ENCODE assay signal across 32 cellular contexts in the genomic region with DNA sequence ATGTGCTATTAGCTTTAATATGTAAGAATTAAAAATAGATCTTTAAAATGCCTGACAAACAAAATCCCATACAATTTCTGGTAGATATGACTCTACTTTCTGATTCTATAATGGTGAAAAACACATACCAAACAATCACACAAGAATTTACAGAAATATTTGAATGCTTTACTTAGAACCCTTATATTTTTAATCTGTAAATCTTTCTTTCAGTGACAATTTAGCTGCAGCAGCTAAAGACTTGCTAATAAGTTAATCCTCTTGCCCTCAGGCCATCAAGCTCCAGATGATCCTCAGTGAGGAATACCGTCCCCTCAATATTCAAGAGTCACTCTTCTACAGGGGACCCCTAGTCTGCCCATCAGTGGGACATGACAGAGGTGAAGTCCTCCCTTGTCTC. TPM values are rescaled to one million over a fixed set of nuclear protein-coding genes. Genes with fewer than 3 reads are reported as not detected.
"Had no signal": no experiment of that assay in that cellular context is flagged by ENCODE, and none has a peak within 500 bp of the region (broad histone marks: within the 10 kb centered on the region; RNA-seq: fewer than 3 reads in every experiment).

No MANE protein-coding gene starts in this region.

- H3K4me1 ChIP-seq: ascending aorta, breast epithelium, colonic mucosa, esophagus squamous epithelium, gastroesophageal sphincter, heart right ventricle had no signal

- H3K9me3 Mint-ChIP-seq: activated CD4-positive, alpha-beta memory T cell treated with anti-CD3 and anti-CD28 coated beads for 36 hours; activated CD4-positive, alpha-beta T cell treated with anti-CD3 and anti-CD28 coated beads, Interleukin-2, amount 10 ng/mL, durations not matched to agents 24 days and 14 days; activated naive CD4-positive, alpha-beta T cell treated with anti-CD3 and anti-CD28 coated beads, Interleukin-2, amount 10 ng/mL, durations not matched to agents 7 days and 5 days; activated naive CD4-positive, alpha-beta T cell treated with anti-CD3 and anti-CD28 coated beads, Interleukin-2, amount 50 U/mL, for 72 hours; activated naive CD8-positive, alpha-beta T cell treated with anti-CD3 and anti-CD28 coated beads, Interleukin-2, amount 10 ng/mL, durations not matched to agents 7 days and 5 days; activated T-cell treated with anti-CD3 and anti-CD28 coated beads, Interleukin-2, amount 50 U/mL, for 24 hours; activated T-cell treated with anti-CD3 and anti-CD28 coated beads, Interleukin-2, amount 50 U/mL, for 72 hours; brain had no signal

- H3K27me3 ChIP-seq: ascending aorta, breast epithelium, cardiac muscle cell, colonic mucosa, esophagus squamous epithelium, gastroesophageal sphincter, heart right ventricle had no signal

- H3K27me3 Mint-ChIP-seq: activated CD4-positive, alpha-beta memory T cell treated with anti-CD3 and anti-CD28 coated beads for 36 hours; activated CD4-positive, alpha-beta T cell treated with anti-CD3 and anti-CD28 coated beads for 36 hours; activated CD4-positive, alpha-beta T cell treated with anti-CD3 and anti-CD28 coated beads, Interleukin-2, amount 10 ng/mL, durations not matched to agents 24 days and 14 days; activated naive CD4-positive, alpha-beta T cell treated with anti-CD3 and anti-CD28 coated beads, Interleukin-2, amount 10 ng/mL, durations not matched to agents 7 days and 5 days; activated naive CD8-positive, alpha-beta T cell treated with anti-CD3 and anti-CD28 coated beads, Interleukin-2, amount 10 ng/mL, durations not matched to agents 7 days and 5 days; activated T-cell treated with anti-CD3 and anti-CD28 coated beads, Interleukin-2, amount 50 U/mL, for 24 hours; brain had no signal

- H3K27ac ChIP-seq: ascending aorta, breast epithelium, cardiac muscle cell, colonic mucosa, epithelial cell of prostate, esophagus squamous epithelium, gastroesophageal sphincter, heart right ventricle, VCaP had no signal

- H3K4me3 Mint-ChIP-seq: activated CD4-positive, alpha-beta memory T cell treated with anti-CD3 and anti-CD28 coated beads for 36 hours; activated CD4-positive, alpha-beta T cell treated with anti-CD3 and anti-CD28 coated beads for 36 hours; activated CD4-positive, alpha-beta T cell treated with anti-CD3 and anti-CD28 coated beads, Interleukin-2, amount 10 ng/mL, durations not matched to agents 24 days and 14 days; activated naive CD4-positive, alpha-beta T cell treated with anti-CD3 and anti-CD28 coated beads, Interleukin-2, amount 10 ng/mL, durations not matched to agents 7 days and 5 days; activated naive CD8-positive, alpha-beta T cell treated with anti-CD3 and anti-CD28 coated beads, Interleukin-2, amount 10 ng/mL, durations not matched to agents 7 days and 5 days; activated T-cell treated with anti-CD3 and anti-CD28 coated beads, Interleukin-2, amount 50 U/mL, for 24 hours; activated T-cell treated with anti-CD3 and anti-CD28 coated beads, Interleukin-2, amount 50 U/mL, for 72 hours; brain had no signal

- H3K36me3 ChIP-seq: breast epithelium, cardiac muscle cell, colonic mucosa had no signal

- H3K9me3 ChIP-seq: ascending aorta, breast epithelium, colonic mucosa, esophagus squamous epithelium, gastroesophageal sphincter, heart right ventricle had no signal

- H3K27ac Mint-ChIP-seq: activated CD4-positive, alpha-beta memory T cell treated with anti-CD3 and anti-CD28 coated beads for 36 hours; activated CD4-positive, alpha-beta T cell treated with anti-CD3 and anti-CD28 coated beads for 36 hours; activated CD4-positive, alpha-beta T cell treated with anti-CD3 and anti-CD28 coated beads, Interleukin-2, amount 10 ng/mL, durations not matched to agents 24 days and 14 days; activated naive CD4-positive, alpha-beta T cell treated with anti-CD3 and anti-CD28 coated beads, Interleukin-2, amount 10 ng/mL, durations not matched to agents 7 days and 5 days; activated naive CD4-positive, alpha-beta T cell treated with anti-CD3 and anti-CD28 coated beads, Interleukin-2, amount 50 U/mL, for 72 hours; activated naive CD8-positive, alpha-beta T cell treated with anti-CD3 and anti-CD28 coated beads, Interleukin-2, amount 10 ng/mL, durations not matched to agents 7 days and 5 days; activated T-cell treated with anti-CD3 and anti-CD28 coated beads, Interleukin-2, amount 50 U/mL, for 24 hours; activated T-cell treated with anti-CD3 and anti-CD28 coated beads, Interleukin-2, amount 50 U/mL, for 72 hours; brain had no signal

- H3K4me3 ChIP-seq: ascending aorta, breast epithelium, cardiac muscle cell, colonic mucosa, esophagus squamous epithelium, gastroesophageal sphincter, heart right ventricle had no signal

- ATAC-seq: activated CD4-positive, alpha-beta T cell treated with anti-CD3 and anti-CD28 coated beads for 36 hours; activated naive CD4-positive, alpha-beta T cell treated with anti-CD3 and anti-CD28 coated beads, Interleukin-2, amount 50 U/mL, for 72 hours; activated T-cell treated with anti-CD3 and anti-CD28 coated beads, Interleukin-2, amount 50 U/mL, for 72 hours; gastroesophageal sphincter; heart right ventricle had no signal

- H3K4me1 Mint-ChIP-seq: activated CD4-positive, alpha-beta T cell treated with anti-CD3 and anti-CD28 coated beads for 36 hours; activated CD4-positive, alpha-beta T cell treated with anti-CD3 and anti-CD28 coated beads, Interleukin-2, amount 10 ng/mL, durations not matched to agents 24 days and 14 days; activated naive CD4-positive, alpha-beta T cell treated with anti-CD3 and anti-CD28 coated beads, Interleukin-2, amount 10 ng/mL, durations not matched to agents 7 days and 5 days; activated naive CD8-positive, alpha-beta T cell treated with anti-CD3 and anti-CD28 coated beads, Interleukin-2, amount 10 ng/mL, durations not matched to agents 7 days and 5 days; brain had no signal

- DNase-seq: activated CD4-positive, alpha-beta memory T cell treated with anti-CD3 and anti-CD28 coated beads for 36 hours; activated CD4-positive, alpha-beta T cell treated with anti-CD3 and anti-CD28 coated beads for 36 hours; activated CD4-positive, alpha-beta T cell treated with anti-CD3 and anti-CD28 coated beads, Interleukin-2, amount 10 ng/mL, durations not matched to agents 24 days and 14 days; activated CD4-positive, CD25-positive, alpha-beta regulatory T cell; activated CD4-positive, CD25-positive, alpha-beta regulatory T cell treated with anti-CD3 and anti-CD28 coated beads, Interleukin-2, amount 50 U/mL, for 72 hours; activated CD8-positive, alpha-beta memory T cell treated with anti-CD3 and anti-CD28 coated beads, Interleukin-2, amount 50 U/mL, for 48 hours; activated gamma-delta T cell; activated naive CD4-positive, alpha-beta T cell; activated naive CD4-positive, alpha-beta T cell treated with anti-CD3 and anti-CD28 coated beads, Interleukin-2, amount 10 ng/mL, durations not matched to agents 7 days and 5 days; activated naive CD8-positive, alpha-beta T cell treated with anti-CD3 and anti-CD28 coated beads, Interleukin-2, amount 10 ng/mL, durations not matched to agents 7 days and 5 days; activated T-cell treated with anti-CD3 and anti-CD28 coated beads for 4 hours; activated T-cell treated with anti-CD3 and anti-CD28 coated beads, Interleukin-2, amount 50 U/mL, for 24 hours; activated T-cell treated with anti-CD3 and anti-CD28 coated beads, Interleukin-2, amount 50 U/mL, for 72 hours; central memory CD4-positive, alpha-beta T cell; cerebellar nuclear complex; colonic mucosa; effector CD8-positive, alpha-beta T cell; esophagus squamous epithelium; foreskin melanocyte; heart right ventricle; T-helper 2 cell had no signal

RNA-seq across cellular contexts. Expression of a gene that starts 55.6 kb away (rescaled TPM):
- total RNA-seq: activated CD4-positive, alpha-beta memory T cell treated with anti-CD3 and anti-CD28 coated beads for 36 hours; activated naive CD8-positive, alpha-beta T cell treated with anti-CD3 and anti-CD28 coated beads, Interleukin-2, amount 10 ng/mL, durations not matched to agents 7 days and 5 days; ascending aorta; dermis microvascular lymphatic vessel endothelial cell; endothelial cell of umbilical vein; glomerular endothelial cell had no signal
